ENCODE assay signal across 1 cellular context in the genomic region with DNA sequence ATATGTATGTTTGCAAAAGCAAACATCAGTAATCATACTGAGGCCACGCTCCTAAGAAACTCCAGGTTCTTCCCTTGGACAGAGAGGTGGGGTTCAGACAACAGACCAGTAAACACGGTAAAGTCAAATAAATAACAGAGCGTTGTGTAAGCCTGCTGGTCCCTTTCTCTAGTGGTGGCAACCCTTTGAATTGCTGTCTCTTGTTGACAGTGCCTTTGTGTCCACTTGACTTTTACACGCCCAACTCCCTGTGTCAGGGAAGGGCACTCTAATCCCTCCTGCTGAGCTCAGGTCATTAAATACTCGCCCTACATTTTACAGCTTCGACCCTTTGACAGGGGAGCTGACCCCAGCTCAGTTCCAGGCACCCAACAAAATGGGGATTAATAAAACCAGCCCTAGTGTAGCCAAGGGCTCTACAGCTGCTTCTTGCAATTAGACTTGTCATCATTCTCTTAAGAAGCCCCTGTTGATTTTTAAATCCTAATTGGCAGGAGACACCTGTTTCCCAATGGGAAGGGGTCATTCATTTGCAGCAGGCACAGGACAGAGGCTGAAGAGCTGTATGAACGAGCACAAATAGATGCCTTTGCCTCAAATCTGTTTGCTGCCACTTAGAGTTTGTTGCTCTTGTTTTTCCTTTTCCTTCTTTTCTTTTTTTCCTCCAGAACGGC.
TF ChIP-seq lines count a peak whose summit lies in the region.

No MANE protein-coding gene starts in this region.

TF ChIP-seq in IMR-90, 13 proteins besides CTCF, POLR2A, EP300 and RAD21:
- TF ChIP-seq BHLHE40 (IDR thresholded peaks at IDR 0.05; ENCODE audit: low read depth, low read length) = no peak
- no peak for TF ChIP-seq CHD1 (IDR thresholded peaks at IDR 0.05; ENCODE audit: low read depth, low read length)
- TF ChIP-seq, protein P1, sequence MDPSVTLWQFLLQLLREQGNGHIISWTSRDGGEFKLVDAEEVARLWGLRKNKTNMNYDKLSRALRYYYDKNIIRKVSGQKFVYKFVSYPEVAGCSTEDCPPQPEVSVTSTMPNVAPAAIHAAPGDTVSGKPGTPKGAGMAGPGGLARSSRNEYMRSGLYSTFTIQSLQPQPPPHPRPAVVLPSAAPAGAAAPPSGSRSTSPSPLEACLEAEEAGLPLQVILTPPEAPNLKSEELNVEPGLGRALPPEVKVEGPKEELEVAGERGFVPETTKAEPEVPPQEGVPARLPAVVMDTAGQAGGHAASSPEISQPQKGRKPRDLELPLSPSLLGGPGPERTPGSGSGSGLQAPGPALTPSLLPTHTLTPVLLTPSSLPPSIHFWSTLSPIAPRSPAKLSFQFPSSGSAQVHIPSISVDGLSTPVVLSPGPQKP (IDR thresholded peaks at IDR 0.05; ENCODE audit: borderline replicate concordance, low read depth, low read length) = no peak
- no peak for TF ChIP-seq RCOR1 (IDR thresholded peaks at IDR 0.05; ENCODE audit: insufficient replicate concordance, low read length)
- no peak for TF ChIP-seq FOS (IDR thresholded peaks at IDR 0.05; ENCODE audit: low read depth, low read length)
- TF ChIP-seq SMC3 (IDR thresholded peaks at IDR 0.05; ENCODE audit: low read depth, low read length) = no peak
- no peak for TF ChIP-seq NFE2L2 (IDR thresholded peaks at IDR 0.05; ENCODE audit: low read depth, low read length)
- no peak for TF ChIP-seq MAZ (IDR thresholded peaks at IDR 0.05; ENCODE audit: borderline replicate concordance, low read depth, low read length)
- TF ChIP-seq, protein P2, sequence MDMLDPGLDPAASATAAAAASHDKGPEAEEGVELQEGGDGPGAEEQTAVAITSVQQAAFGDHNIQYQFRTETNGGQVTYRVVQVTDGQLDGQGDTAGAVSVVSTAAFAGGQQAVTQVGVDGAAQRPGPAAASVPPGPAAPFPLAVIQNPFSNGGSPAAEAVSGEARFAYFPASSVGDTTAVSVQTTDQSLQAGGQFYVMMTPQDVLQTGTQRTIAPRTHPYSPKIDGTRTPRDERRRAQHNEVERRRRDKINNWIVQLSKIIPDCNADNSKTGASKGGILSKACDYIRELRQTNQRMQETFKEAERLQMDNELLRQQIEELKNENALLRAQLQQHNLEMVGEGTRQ (IDR thresholded peaks at IDR 0.05; ENCODE audit: low read depth, low read length) = no peak
- TF ChIP-seq RFX5 (IDR thresholded peaks at IDR 0.05; ENCODE audit: low read depth, low read length) = no peak
- TF ChIP-seq CEBPB (IDR thresholded peaks at IDR 0.05; ENCODE audit: low read depth, low read length) = no peak
- no peak for TF ChIP-seq MXI1 (IDR thresholded peaks at IDR 0.05; ENCODE audit: borderline replicate concordance, low read depth, low read length)
- no peak for TF ChIP-seq MAFK (IDR thresholded peaks at IDR 0.05; ENCODE audit: low read depth, low read length)
